Comparison of ENCODE assay signal across 15 cellular contexts in genomic region chr13:36193151-36193855, GRCh38. TPM values are rescaled to one million over a fixed set of nuclear protein-coding genes. Genes with fewer than 3 reads are reported as not detected.
DNase-seq lines count a peak whose midpoint lies in the region; ATAC-seq and TF ChIP-seq lines count a peak whose summit lies in the region.
"Had no signal": no experiment of that assay in that cellular context is flagged by ENCODE, and none has a peak within 500 bp of the region (broad histone marks: within the 10 kb centered on the region; RNA-seq: fewer than 3 reads in every experiment).

No MANE protein-coding gene starts in this region.

- peaks cover 12% of the 10 kb centered on the region for H3K27me3 Mint-ChIP-seq in CD4-positive, alpha-beta T cell
- H3K27me3 Mint-ChIP-seq: activated naive CD8-positive, alpha-beta T cell treated with anti-CD3 and anti-CD28 coated beads for 36 hours had no signal

- CTCF ChIA-PET in CD4-positive, alpha-beta T cell (lab: Charles Lee), result no interaction called here

- POLR2A ChIA-PET in CD4-positive, alpha-beta T cell (lab: Charles Lee), result no interaction called here

- no peaks in the 10 kb centered on the region for H3F3A ChIP-seq in smooth muscle cell (ENCODE audit: low read depth)

- peaks cover 3% of the 10 kb centered on the region for H3K9me3 Mint-ChIP-seq in CD4-positive, alpha-beta T cell
- H3K9me3 Mint-ChIP-seq: activated naive CD8-positive, alpha-beta T cell treated with anti-CD3 and anti-CD28 coated beads for 36 hours; neural crest cell had no signal

- no peaks in the 10 kb centered on the region for H3K36me3 Mint-ChIP-seq in CD4-positive, alpha-beta T cell (ENCODE audit: low read depth)
- H3K36me3 Mint-ChIP-seq: activated naive CD8-positive, alpha-beta T cell treated with anti-CD3 and anti-CD28 coated beads for 36 hours had no signal

- H3K4me1 ChIP-seq in RWPE2 (ENCODE audit: insufficient read depth, poor library complexity, severe bottlenecking), result peaks cover 14% of the 10 kb centered on the region
- H3K4me1 ChIP-seq in fibroblast of lung (ENCODE audit: control insufficient read depth, extremely low read depth, insufficient read depth, low read length), result no peaks in the 10 kb centered on the region
- H3K4me1 ChIP-seq in smooth muscle cell (ENCODE audit: low read depth), result peaks cover 11% of the 10 kb centered on the region
- H3K4me1 ChIP-seq: left ventricle myocardium inferior had no signal

- intact Hi-C loops in dorsolateral prefrontal cortex (cut with DNase I), result no loop called here
- intact Hi-C loops in CD4-positive, alpha-beta T cell (cut with DNase I, micrococcal nuclease), result no loop called here

- H3K27me3 ChIP-seq in RWPE2 (ENCODE audit: insufficient read depth, poor library complexity, severe bottlenecking) (no peaks in the 10 kb centered on the region), fibroblast of lung (ENCODE audit: control insufficient read depth, insufficient read depth, low read length) (no peaks in the 10 kb centered on the region), smooth muscle cell (ENCODE audit: low read depth) (peaks cover 4% of the 10 kb centered on the region), dorsolateral prefrontal cortex (no peaks in the 10 kb centered on the region)
- no peaks in the 10 kb centered on the region for H3K27me3 ChIP-seq in CD4-positive, alpha-beta T cell (ENCODE audit: control insufficient read depth, insufficient read depth, low read length)

- H3K9ac ChIP-seq in fibroblast of lung (ENCODE audit: insufficient read depth, low read length) (no peak overlapping the region), smooth muscle cell (ENCODE audit: low read depth) (peak overlapping the region; percentile 34)

- ATAC-seq in RWPE2 (ENCODE audit: low read depth), result peak; percentile 87
- ATAC-seq in CD4-positive, alpha-beta T cell (ENCODE audit: poor library complexity), result no peak

- H3K79me2 ChIP-seq in fibroblast of lung (ENCODE audit: control insufficient read depth, insufficient read depth, low read length), result no peaks in the 10 kb centered on the region
- H3K79me2 ChIP-seq in smooth muscle cell (ENCODE audit: low read depth), result no peaks in the 10 kb centered on the region

- H3K4me1 Mint-ChIP-seq in CD4-positive, alpha-beta T cell (ENCODE audit: low read depth), result no peaks in the 10 kb centered on the region
- H3K4me1 Mint-ChIP-seq: activated naive CD8-positive, alpha-beta T cell treated with anti-CD3 and anti-CD28 coated beads for 36 hours; neural crest cell had no signal

- H3K27ac ChIP-seq in RWPE2 (ENCODE audit: poor library complexity, severe bottlenecking), result no peak overlapping the region
- H3K27ac ChIP-seq in fibroblast of lung (ENCODE audit: insufficient read depth, low read length), result no peak overlapping the region
- peak overlapping the region; percentile 22 for H3K27ac ChIP-seq in smooth muscle cell (ENCODE audit: low read depth)
- no peak overlapping the region for H3K27ac ChIP-seq in dorsolateral prefrontal cortex
- no peak overlapping the region for H3K27ac ChIP-seq in CD4-positive, alpha-beta T cell (ENCODE audit: low read depth, low read length)
- H3K27ac ChIP-seq: left ventricle myocardium inferior, SK-N-MC, thoracic aorta, WERI-Rb-1 had no signal

- H3K27ac Mint-ChIP-seq in CD4-positive, alpha-beta T cell, result no peak overlapping the region
- H3K27ac Mint-ChIP-seq: activated naive CD8-positive, alpha-beta T cell treated with anti-CD3 and anti-CD28 coated beads for 36 hours had no signal

- H3K9me3 ChIP-seq in RWPE2 (ENCODE audit: severe bottlenecking) (no peaks in the 10 kb centered on the region), fibroblast of lung (ENCODE audit: control insufficient read depth, insufficient read depth, low read depth, low read length) (no peaks in the 10 kb centered on the region), smooth muscle cell (replicated peaks; ENCODE audit: low read depth) (no peaks in the 10 kb centered on the region)
- no peaks in the 10 kb centered on the region for H3K9me3 ChIP-seq in CD4-positive, alpha-beta T cell (ENCODE audit: control insufficient read depth, low read length)
- H3K9me3 ChIP-seq: left ventricle myocardium inferior, thoracic aorta had no signal

- no peaks in the 10 kb centered on the region for H4K20me1 ChIP-seq in fibroblast of lung (ENCODE audit: control insufficient read depth, extremely low read depth, insufficient read depth, low read length)
- no peaks in the 10 kb centered on the region for H4K20me1 ChIP-seq in smooth muscle cell (ENCODE audit: low read depth)

- H3K4me2 ChIP-seq in fibroblast of lung (ENCODE audit: extremely low read depth, insufficient read depth, low read length) (no peak overlapping the region), smooth muscle cell (peak overlapping the region; percentile 0)

- WGBS in smooth muscle cell (ENCODE audit: low lambda C conversion rate), result 47% methylated on average over 1 of the region's 1 CpG

- no peak overlapping the region for H2AFZ ChIP-seq in fibroblast of lung (ENCODE audit: low read length)
- no peak overlapping the region for H2AFZ ChIP-seq in smooth muscle cell (ENCODE audit: low read depth)

- no peak for TF ChIP-seq CTCF in RWPE2 (IDR thresholded peaks at IDR 0.05; ENCODE audit: poor library complexity, severe bottlenecking)
- TF ChIP-seq CTCF in fibroblast of lung (conservative IDR thresholded peaks at IDR 0.05 in 1 of 2, IDR thresholded peaks at IDR 0.05 in 1 of 2; ENCODE audit: low read depth in 1 of 2, low read length in 2 of 2), result no peak
- TF ChIP-seq CTCF in smooth muscle cell (IDR thresholded peaks at IDR 0.05; ENCODE audit: borderline replicate concordance, insufficient read depth, poor library complexity, severe bottlenecking), result no peak
- no peak for TF ChIP-seq CTCF in dorsolateral prefrontal cortex (IDR thresholded peaks at IDR 0.05 in 54 of 56, conservative IDR thresholded peaks at IDR 0.05 in 2 of 56; ENCODE audit: low read depth in 1 of 56, partially characterized antibody in 56 of 56)
- TF ChIP-seq CTCF in CD4-positive, alpha-beta T cell (IDR thresholded peaks at IDR 0.05), result no peak

- H3K4me3 ChIP-seq in RWPE2 (ENCODE audit: severe bottlenecking) (no peak overlapping the region), fibroblast of lung (replicated peaks in 1 of 4; ENCODE audit: control extremely low read depth in 1 of 4, insufficient read depth in 1 of 4, low read depth in 3 of 4, low read length in 4 of 4) (no peak overlapping the region), smooth muscle cell (no peak overlapping the region), dorsolateral prefrontal cortex (no peak overlapping the region)
- H3K4me3 ChIP-seq: left ventricle myocardium inferior, SK-N-MC, thoracic aorta had no signal

- no peaks in the 10 kb centered on the region for H3K36me3 ChIP-seq in RWPE2 (ENCODE audit: low read depth)
- H3K36me3 ChIP-seq in fibroblast of lung (ENCODE audit: control insufficient read depth, insufficient read depth, low read length), result no peaks in the 10 kb centered on the region
- no peaks in the 10 kb centered on the region for H3K36me3 ChIP-seq in smooth muscle cell (ENCODE audit: low read depth)
- H3K36me3 ChIP-seq: left ventricle myocardium inferior, thoracic aorta, WERI-Rb-1 had no signal

- no peak overlapping the region for H3K4me3 Mint-ChIP-seq in CD4-positive, alpha-beta T cell
- H3K4me3 Mint-ChIP-seq: activated naive CD8-positive, alpha-beta T cell treated with anti-CD3 and anti-CD28 coated beads for 36 hours; neural crest cell had no signal

- DNase-seq in HT1080 (ENCODE audit: low read depth) (peak; percentile 20), RWPE2 (ENCODE audit: low spot score) (no peak), fibroblast of lung (ENCODE audit: low read depth in 2 of 2) (peak; percentile 16 to 49), smooth muscle cell (lab: John Stamatoyannopoulos, UW; ENCODE audit: unreplicated experiment) (no peak), dorsolateral prefrontal cortex (no peak), dermis blood vessel endothelial cell (no peak)
- DNase-seq in CD4-positive, alpha-beta T cell, result no peak
- DNase-seq: activated naive CD8-positive, alpha-beta T cell treated with anti-CD3 and anti-CD28 coated beads for 36 hours; effector CD8-positive, alpha-beta T cell; left ventricle myocardium inferior; NCI-H774; WERI-Rb-1 had no signal

RNA-seq across cellular contexts. Expression of gene SOHLH2, which starts 21.1 kb away (rescaled TPM):
- 0.07 and 0.48 TPM in 2 replicates for total RNA-seq in HT1080 (2014; rRNA removed; shearing (Covaris generic))
- polyA plus RNA-seq in HT1080 (2015; cell fraction: cytosol; rRNA removed), result 0.05 TPM in 1 of 2 replicates, not detected in the other
- polyA plus RNA-seq in HT1080 (2015; cell fraction: nucleus; rRNA removed), result 0.14 TPM in 1 of 2 replicates, not detected in the other
- 0.77 and 1.8 TPM in 2 replicates for total RNA-seq in fibroblast of lung
- 0.34 and 0.42 TPM in 2 replicates for polyA plus RNA-seq in fibroblast of lung
- polyA plus RNA-seq in fibroblast of lung (2012), result 0.35 and 0.44 TPM in 2 replicates
- not detected in 2 replicates for polyA minus RNA-seq in fibroblast of lung (ENCODE audit: low replicate concordance)
- 0.04 and 0.13 TPM in 2 replicates for total RNA-seq in smooth muscle cell
- not detected in 2 replicates for polyA plus RNA-seq in smooth muscle cell
- 1 to 10 TPM in 67 of 120 experiments, under 1 TPM in 43, not detected in 10; 0.23 to 3.6 (median 1.3) TPM for total RNA-seq in dorsolateral prefrontal cortex
- total RNA-seq in dermis blood vessel endothelial cell, result 0.17 and 0.23 TPM in 2 replicates
- not detected for total RNA-seq in CD4-positive, alpha-beta T cell
- total RNA-seq: activated naive CD8-positive, alpha-beta T cell treated with anti-CD3 and anti-CD28 coated beads for 36 hours; left ventricle myocardium inferior; thoracic aorta had no signal

Comparison
In these comparisons a context has a peak if more than half of its experiments do, and no peak if none do; other contexts are left out.
1. DNase-seq: peak in HT1080 (single experiment) and fibroblast of lung (2 of 2); none in RWPE2 (single experiment), smooth muscle cell (single experiment), dorsolateral prefrontal cortex (0 of 10), dermis blood vessel endothelial cell (single experiment) and CD4-positive, alpha-beta T cell (0 of 10).